Comparison of ENCODE assay signal across 9 cellular contexts in genomic region chr6:30881987-30882763, GRCh38. TPM values are rescaled to one million over a fixed set of nuclear protein-coding genes. Genes with fewer than 3 reads are reported as not detected.
DNase-seq lines count a peak whose midpoint lies in the region; FAIRE-seq and TF ChIP-seq lines count a peak whose summit lies in the region.
"Had no signal": no experiment of that assay in that cellular context is flagged by ENCODE, and none has a peak within 500 bp of the region (broad histone marks: within the 10 kb centered on the region; RNA-seq: fewer than 3 reads in every experiment).

No MANE protein-coding gene starts in this region.

- DNase-seq in cardiac muscle cell (ENCODE audit: low read depth in 1 of 2, low spot score in 1 of 2), result peak; percentile 48 to 59
- DNase-seq in cardiac septum (ENCODE audit: low spot score), result no peak
- peak; percentile 51 for DNase-seq in midbrain (lab: John Stamatoyannopoulos, UW)
- DNase-seq in GM12892 (ENCODE audit: insufficient read length), result no peak
- no peak for DNase-seq in NCI-H226
- DNase-seq in activated naive CD4-positive, alpha-beta T cell (lab: John Stamatoyannopoulos, UW), result no peak
- DNase-seq: CD4-positive, alpha-beta memory T cell had no signal

- H3K4me1 ChIP-seq in cardiac muscle cell (ENCODE audit: low read depth), result peaks cover 60% of the 10 kb centered on the region
- no peaks in the 10 kb centered on the region for H3K4me1 ChIP-seq in urinary bladder (ENCODE audit: insufficient read depth)

- TF ChIP-seq CTCF in cardiac muscle cell (IDR thresholded peaks at IDR 0.05; ENCODE audit: low read depth, low read length), result no peak

- no peaks in the 10 kb centered on the region for H3K27me3 ChIP-seq in cardiac muscle cell

- no peaks in the 10 kb centered on the region for H3K9me3 ChIP-seq in cardiac muscle cell (ENCODE audit: low read depth)

- H3K36me3 ChIP-seq in cardiac muscle cell, result no peaks in the 10 kb centered on the region
- H3K36me3 ChIP-seq in urinary bladder (ENCODE audit: insufficient read depth), result no peaks in the 10 kb centered on the region

- TF ChIP-seq POLR2A in GM12892 (IDR thresholded peaks at IDR 0.05; ENCODE audit: low read depth, low read length), result no peak

- H3K27ac ChIP-seq in cardiac muscle cell, result peak overlapping the region; percentile 94
- peak overlapping the region; percentile 91 for H3K27ac ChIP-seq in cingulate gyrus (ENCODE audit: low read depth, low read length)
- peak overlapping the region; percentile 51 for H3K27ac ChIP-seq in urinary bladder (ENCODE audit: low read depth)

- no peak for FAIRE-seq in GM12892 (lab: Jason Lieb, UNC)

- H3K4me3 ChIP-seq in cardiac muscle cell, result peak overlapping the region; percentile 14
- H3K4me3 ChIP-seq in urinary bladder (ENCODE audit: low read depth, low read length), result no peak overlapping the region

- intact Hi-C loops in cardiac septum (cut with DNase I), result loop anchor here (2.0 to 5.0 kb wide), 2 partner anchors 135 to 205 kb away; no protein-coding TSS in a partner anchor

- 47% methylated on average over 15 of the region's 15 CpGs for WGBS in urinary bladder

RNA-seq across cellular contexts. Expression of gene DDR1, which starts 2.1 kb away (rescaled TPM):
- total RNA-seq in cardiac muscle cell (125 and 136 TPM in 2 replicates), cardiac septum (61.4 TPM), urinary bladder (33.8 TPM)
- polyA plus RNA-seq in cardiac muscle cell (108 and 118 TPM in 2 replicates), urinary bladder (44.7 TPM)
- 7.2 TPM for polyA plus RNA-seq in GM12892 (2012; ENCODE audit: missing spikeins)

RNA-seq across cellular contexts. Expression of gene GTF2H4, which starts 25.8 kb away (rescaled TPM):
- total RNA-seq in cardiac muscle cell (24.0 and 25.8 TPM in 2 replicates), cardiac septum (16.0 TPM), urinary bladder (26.2 TPM)
- polyA plus RNA-seq in cardiac muscle cell (18.0 and 20.7 TPM in 2 replicates), urinary bladder (25.7 TPM)
- polyA plus RNA-seq in GM12892 (2012; ENCODE audit: missing spikeins), result 20.5 TPM

RNA-seq across cellular contexts. Expression of gene VARS2, which starts 31.9 kb away (rescaled TPM):
- total RNA-seq in cardiac muscle cell (59.3 and 61.3 TPM in 2 replicates), cardiac septum (24.7 TPM), urinary bladder (14.4 TPM)
- polyA plus RNA-seq in cardiac muscle cell (24.8 and 27.5 TPM in 2 replicates), urinary bladder (10.3 TPM)
- 26.5 TPM for polyA plus RNA-seq in GM12892 (2012; ENCODE audit: missing spikeins)

RNA-seq across cellular contexts. Expression of gene SFTA2, which starts 49.8 kb away (rescaled TPM):
- not detected in 2 replicates for total RNA-seq in cardiac muscle cell
- polyA plus RNA-seq in cardiac muscle cell, result 0.86 and 1.8 TPM in 2 replicates
- not detected for total RNA-seq in cardiac septum
- total RNA-seq in urinary bladder, result not detected
- not detected for polyA plus RNA-seq in urinary bladder
- not detected for polyA plus RNA-seq in GM12892 (2012; ENCODE audit: missing spikeins)
- polyA plus RNA-seq: CD4-positive, alpha-beta memory T cell had no signal

RNA-seq across cellular contexts. Expression of gene MUCL3, which starts 58.6 kb away (rescaled TPM):
- total RNA-seq in cardiac muscle cell (not detected in 2 replicates), cardiac septum (not detected), urinary bladder (not detected)
- polyA plus RNA-seq in cardiac muscle cell (0.12 TPM in 1 of 2 replicates, not detected in the other), urinary bladder (not detected)
- polyA plus RNA-seq in GM12892 (2012; ENCODE audit: missing spikeins), result 0.49 TPM
- total RNA-seq: CD4-positive, alpha-beta memory T cell had no signal
- polyA plus RNA-seq: CD4-positive, alpha-beta memory T cell had no signal

Comparison
In these comparisons a context has a peak if more than half of its experiments do, and no peak if none do; other contexts are left out.
1. DNase-seq: peak in cardiac muscle cell (2 of 2) and midbrain (single experiment); none in cardiac septum (single experiment), GM12892 (single experiment), NCI-H226 (single experiment) and activated naive CD4-positive, alpha-beta T cell (0 of 4).
2. Peak in every context shown above with its lines, with median percentiles within 50 percentile points of each other: H3K27ac ChIP-seq.